8 cellular contexts compared by ENCODE assay signal in the genomic region with DNA sequence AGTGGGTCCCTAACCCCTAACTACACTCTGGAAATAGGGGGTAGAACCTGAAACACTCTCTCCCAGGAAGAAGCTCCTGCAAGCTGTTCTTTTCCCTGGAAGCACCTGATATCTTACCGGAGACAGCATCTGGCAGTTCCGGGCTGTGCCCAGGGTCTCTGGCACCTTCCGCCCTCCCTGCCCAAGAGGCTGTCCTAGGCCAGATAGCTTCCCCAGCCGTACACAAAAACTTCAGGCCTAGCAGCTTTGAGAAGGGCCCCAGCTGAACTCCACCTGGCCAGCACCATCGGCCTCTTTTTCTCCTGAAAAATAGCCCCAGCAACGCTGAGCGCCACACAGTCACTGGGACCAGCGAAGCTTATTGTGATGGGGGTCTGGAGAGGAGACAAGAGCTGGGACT. TPM values are rescaled to one million over a fixed set of nuclear protein-coding genes. Genes with fewer than 3 reads are reported as not detected.
DNase-seq lines count a peak whose midpoint lies in the region; ATAC-seq and TF ChIP-seq lines count a peak whose summit lies in the region.

No MANE protein-coding gene starts in this region.

- POLR2A ChIA-PET in MCF 10A (lab: Yijun Ruan, JAX), result interaction anchor here (0.6 to 3.3 kb wide), 14 partner anchors 10 to 935 kb away, joined by 3 to 29 read pairs (median 5); a partner anchor contains a TSS
- POLR2A ChIA-PET in naive thymus-derived CD4-positive, alpha-beta T cell (lab: Charles Lee), result interaction anchor here (4.4 kb wide), 1 partner anchor 12 kb away, joined by 27 read pairs; a partner anchor contains a TSS

- no peaks in the 10 kb centered on the region for H3K9me3 ChIP-seq in left ventricle myocardium inferior (replicated peaks)
- no peaks in the 10 kb centered on the region for H3K9me3 ChIP-seq in naive thymus-derived CD4-positive, alpha-beta T cell (ENCODE audit: control insufficient read depth in 2 of 3, low read length in 3 of 3)

- intact Hi-C loops in left ventricle myocardium inferior (cut with micrococcal nuclease), result no loop called here
- intact Hi-C loops in left ventricle myocardium superior (cut with micrococcal nuclease), result no loop called here
- intact Hi-C loops in MCF 10A (cut with micrococcal nuclease), result loop anchor here (1.0 to 5.0 kb wide), 3 partner anchors 114 to 596 kb away; no protein-coding TSS in a partner anchor
- intact Hi-C loops in naive thymus-derived CD4-positive, alpha-beta T cell (cut with micrococcal nuclease), result loop anchor here (1.0 to 10.0 kb wide), 20 partner anchors 10 to 1596 kb away; a partner anchor contains a TSS

- CTCF ChIA-PET in MCF 10A (lab: Yijun Ruan, JAX), result interaction anchor here (0.6 to 3.9 kb wide), 6 partner anchors 9 to 599 kb away, joined by 3 to 13 read pairs (median 4); a partner anchor contains a TSS
- CTCF ChIA-PET in naive thymus-derived CD4-positive, alpha-beta T cell (lab: Charles Lee), result interaction anchor here (0.9 to 1.5 kb wide), 3 partner anchors 11 to 28 kb away, joined by 3 to 5 read pairs (median 3); no protein-coding TSS in a partner anchor

- peak overlapping the region; percentile 95 for H3K27ac ChIP-seq in left ventricle myocardium inferior (replicated peaks)
- H3K27ac ChIP-seq in naive thymus-derived CD4-positive, alpha-beta T cell (ENCODE audit: low read depth, low read length), result no peak overlapping the region
- peak overlapping the region; percentile 88 for H3K27ac ChIP-seq in urinary bladder (ENCODE audit: low read depth)

- no peak for DNase-seq in left ventricle myocardium inferior
- DNase-seq in left ventricle myocardium superior, result no peak
- no peak for DNase-seq in MCF 10A (ENCODE audit: unreplicated experiment)
- DNase-seq in naive thymus-derived CD4-positive, alpha-beta T cell, result no peak
- DNase-seq in SK-N-DZ (ENCODE audit: low spot score), result no peak
- no peak for DNase-seq in C1 segment of cervical spinal cord (lab: John Stamatoyannopoulos, UW)

- peaks cover 22% of the 10 kb centered on the region for H3K36me3 Mint-ChIP-seq in MCF 10A (ENCODE audit: insufficient read depth, unreplicated experiment)
- H3K36me3 Mint-ChIP-seq in naive thymus-derived CD4-positive, alpha-beta T cell, result peaks cover 0 to 11% (median 0%) of the 10 kb centered on the region in 5 donors

- peaks cover 34% of the 10 kb centered on the region for H3K27me3 ChIP-seq in left ventricle myocardium inferior (ENCODE audit: low read depth)
- H3K27me3 ChIP-seq in naive thymus-derived CD4-positive, alpha-beta T cell (ENCODE audit: control insufficient read depth in 2 of 2, insufficient read depth in 2 of 2, low read length in 2 of 2), result peaks cover 7 to 30% of the 10 kb centered on the region in 2 donors

- H3K4me1 ChIP-seq in left ventricle myocardium inferior (peaks cover 35% of the 10 kb centered on the region), urinary bladder (ENCODE audit: insufficient read depth) (no peaks in the 10 kb centered on the region)
- peaks cover 11 to 22% of the 10 kb centered on the region in 2 donors for H3K4me1 ChIP-seq in naive thymus-derived CD4-positive, alpha-beta T cell (ENCODE audit: control insufficient read depth in 2 of 2, insufficient read depth in 2 of 2, low read length in 2 of 2)

- no peaks in the 10 kb centered on the region for H3K27me3 Mint-ChIP-seq in MCF 10A (ENCODE audit: insufficient read depth, unreplicated experiment)
- peaks cover 37 to 49% (median 41%) of the 10 kb centered on the region in 5 donors for H3K27me3 Mint-ChIP-seq in naive thymus-derived CD4-positive, alpha-beta T cell

- H3K9me3 Mint-ChIP-seq in MCF 10A (ENCODE audit: unreplicated experiment), result no peaks in the 10 kb centered on the region
- peaks cover 0 to 8% (median 2%) of the 10 kb centered on the region in 11 donors for H3K9me3 Mint-ChIP-seq in naive thymus-derived CD4-positive, alpha-beta T cell

- no TSS peak for BruUV-seq in MCF 10A (replicated peaks; lab: Mats Ljungman, UMichigan)

- no peak overlapping the region for H3K27ac Mint-ChIP-seq in MCF 10A (ENCODE audit: low read depth, unreplicated experiment)
- H3K27ac Mint-ChIP-seq in naive thymus-derived CD4-positive, alpha-beta T cell, result peak overlapping the region in 7 of 9 donors; percentile 92 to 100 (median 96)

- TF ChIP-seq CTCF in left ventricle myocardium inferior (IDR thresholded peaks at IDR 0.05; ENCODE audit: borderline replicate concordance) (no peak), MCF 10A (IDR thresholded peaks at IDR 0.05; ENCODE audit: unreplicated experiment) (no peak)

- WGBS in urinary bladder, result 71% methylated on average over 8 of the region's 8 CpGs

- H3K4me3 ChIP-seq in left ventricle myocardium inferior (peak overlapping the region; percentile 86), urinary bladder (ENCODE audit: low read depth, low read length) (no peak overlapping the region)
- H3K4me3 ChIP-seq in naive thymus-derived CD4-positive, alpha-beta T cell (ENCODE audit: low read length), result peak overlapping the region; percentile 85

- no peaks in the 10 kb centered on the region for H3K4me1 Mint-ChIP-seq in MCF 10A (ENCODE audit: insufficient read depth, unreplicated experiment)
- peaks cover 19 to 45% (median 36%) of the 10 kb centered on the region in 7 donors for H3K4me1 Mint-ChIP-seq in naive thymus-derived CD4-positive, alpha-beta T cell

- H3K4me3 Mint-ChIP-seq in MCF 10A (ENCODE audit: unreplicated experiment), result peak overlapping the region; percentile 95
- H3K4me3 Mint-ChIP-seq in naive thymus-derived CD4-positive, alpha-beta T cell, result peak overlapping the region in 9 of 10 donors; percentile 62 to 99 (median 96)

- H3K36me3 ChIP-seq in left ventricle myocardium inferior (peaks cover 17% of the 10 kb centered on the region), urinary bladder (ENCODE audit: insufficient read depth) (peaks cover 2% of the 10 kb centered on the region)
- peaks cover 0 to 3% (median 0%) of the 10 kb centered on the region in 3 experiments for H3K36me3 ChIP-seq in naive thymus-derived CD4-positive, alpha-beta T cell (ENCODE audit: control insufficient read depth in 2 of 3, insufficient read depth in 3 of 3, low read length in 3 of 3)

- ATAC-seq in left ventricle myocardium superior, result no peak
- no peak for ATAC-seq in naive thymus-derived CD4-positive, alpha-beta T cell
- no peak for ATAC-seq in GM18519 (IDR thresholded peaks at IDR 0.05; ENCODE audit: low FRiP score, unreplicated experiment)

RNA-seq across cellular contexts. Expression of a gene that starts 9.7 kb away (rescaled TPM):
- 2.7 TPM for total RNA-seq in left ventricle myocardium inferior
- 8.0 TPM for total RNA-seq in left ventricle myocardium superior
- 0.61 and 1.3 TPM in 2 replicates for total RNA-seq in MCF 10A (2022)
- not detected for total RNA-seq in naive thymus-derived CD4-positive, alpha-beta T cell
- not detected for polyA plus RNA-seq in naive thymus-derived CD4-positive, alpha-beta T cell
- total RNA-seq in urinary bladder, result 93.7 TPM
- polyA plus RNA-seq in urinary bladder, result 144 TPM
- polyA plus RNA-seq in SK-N-DZ (2014; cell fraction: cytosol; rRNA removed), result not detected in 2 replicates
- polyA plus RNA-seq in SK-N-DZ (2014; cell fraction: nucleus; rRNA removed), result not detected in 2 replicates

Comparison
In these comparisons a context has a peak if more than half of its experiments do, and no peak if none do; other contexts are left out.
1. RNA of a gene that starts 9.7 kb away (total RNA-seq): 93.7 TPM in urinary bladder (single experiment); 8.0 TPM in left ventricle myocardium superior (single experiment), 2.7 TPM in left ventricle myocardium inferior (single experiment), 0.61 to 1.3 TPM in MCF 10A and not detected in naive thymus-derived CD4-positive, alpha-beta T cell; every median in the first group is over 10 times any median in the second.
2. intact Hi-C loops: an anchor here in MCF 10A (1.0 to 5.0 kb wide) and naive thymus-derived CD4-positive, alpha-beta T cell (1.0 to 10.0 kb wide); none called in left ventricle myocardium inferior and left ventricle myocardium superior.